In genomic region chr19:4089946-4090345, GRCh38 we compare ENCODE assay signal across 12 cellular contexts. TPM values are rescaled to one million over a fixed set of nuclear protein-coding genes. Genes with fewer than 3 reads are reported as not detected.
DNase-seq lines count a peak whose midpoint lies in the region; TF ChIP-seq lines count a peak whose summit lies in the region.
"Had no signal": no experiment of that assay in that cellular context is flagged by ENCODE, and none has a peak within 500 bp of the region (broad histone marks: within the 10 kb centered on the region; RNA-seq: fewer than 3 reads in every experiment).

No MANE protein-coding gene starts in this region.

- no peaks in the 10 kb centered on the region for H3K9me3 ChIP-seq in suprapubic skin

- H3K4me1 Mint-ChIP-seq in activated T-cell treated with anti-CD3 and anti-CD28 coated beads, Interleukin-2, amount 50 U/mL, for 24 hours (ENCODE audit: low read depth) = peaks cover 40% of the 10 kb centered on the region
- peaks cover 46 to 52% of the 10 kb centered on the region in 2 donors for H3K4me1 Mint-ChIP-seq in immature natural killer cell

- H3K9me3 Mint-ChIP-seq in activated T-cell treated with anti-CD3 and anti-CD28 coated beads, Interleukin-2, amount 50 U/mL, for 24 hours = no peaks in the 10 kb centered on the region
- H3K9me3 Mint-ChIP-seq in immature natural killer cell = no peaks in the 10 kb centered on the region

- no peaks in the 10 kb centered on the region for H3K27me3 ChIP-seq in suprapubic skin

- H3K4me1 ChIP-seq in suprapubic skin = peaks cover 6% of the 10 kb centered on the region

- no peaks in the 10 kb centered on the region for H3K27me3 Mint-ChIP-seq in activated T-cell treated with anti-CD3 and anti-CD28 coated beads, Interleukin-2, amount 50 U/mL, for 24 hours
- H3K27me3 Mint-ChIP-seq in immature natural killer cell (ENCODE audit: low read depth in 3 of 3) = peaks cover 19 to 24% (median 22%) of the 10 kb centered on the region in 3 donors

- H3K36me3 Mint-ChIP-seq in activated T-cell treated with anti-CD3 and anti-CD28 coated beads, Interleukin-2, amount 50 U/mL, for 24 hours (ENCODE audit: low read depth) = peaks cover 35% of the 10 kb centered on the region
- H3K36me3 Mint-ChIP-seq in immature natural killer cell = peaks cover 0 to 4% (median 4%) of the 10 kb centered on the region in 3 donors

- WGBS in suprapubic skin = 92% methylated on average over 14 of the region's 22 CpGs

- intact Hi-C loops in head of caudate nucleus (cut with DNase I) = no loop called here

- no peak for DNase-seq in activated T-cell treated with anti-CD3 and anti-CD28 coated beads, Interleukin-2, amount 50 U/mL, for 24 hours
- no peak for DNase-seq in activated T-cell treated with anti-CD3 and anti-CD28 coated beads, Interleukin-2, amount 50 U/mL, for 48 hours
- DNase-seq in SW480 (ENCODE audit: low spot score) = peak; percentile 29
- DNase-seq in immature natural killer cell = no peak
- no peak for DNase-seq in suprapubic skin (ENCODE audit: low spot score in 2 of 2)
- no peak for DNase-seq in NCI-H187 treated with DMSO at 0.1 percent for 48 hours (lab: John Stamatoyannopoulos, UW)
- DNase-seq in NCI-H1417 (lab: John Stamatoyannopoulos, UW) = no peak
- no peak for DNase-seq in head of caudate nucleus
- DNase-seq: NCI-H187, NCI-H69, right cardiac atrium, T1000 had no signal

- no peak for TF ChIP-seq CTCF in suprapubic skin (IDR thresholded peaks at IDR 0.05)

- peak overlapping the region; percentile 4 for H3K27ac ChIP-seq in suprapubic skin

- TF ChIP-seq POLR2A in suprapubic skin (IDR thresholded peaks at IDR 0.05) = no peak

- H3K27ac Mint-ChIP-seq in activated T-cell treated with anti-CD3 and anti-CD28 coated beads, Interleukin-2, amount 50 U/mL, for 24 hours = peak overlapping the region; percentile 92
- peak overlapping the region; percentile 92 to 98 (median 97) for H3K27ac Mint-ChIP-seq in immature natural killer cell

- H3K4me3 Mint-ChIP-seq in activated T-cell treated with anti-CD3 and anti-CD28 coated beads, Interleukin-2, amount 50 U/mL, for 24 hours = no peak overlapping the region
- peak overlapping the region; percentile 20 to 82 (median 77) for H3K4me3 Mint-ChIP-seq in immature natural killer cell

- peaks cover 45% of the 10 kb centered on the region for H3K36me3 ChIP-seq in suprapubic skin

- peak overlapping the region; percentile 13 for H3K4me3 ChIP-seq in suprapubic skin

- TF ChIP-seq EP300 in suprapubic skin (IDR thresholded peaks at IDR 0.05) = no peak

RNA-seq across cellular contexts. Expression of gene ZBTB7A, which starts 23.2 kb away (rescaled TPM):
- polyA plus RNA-seq in immature natural killer cell = 10 to 100 TPM; 10.2 to 62.3 (median 29.0) TPM
- total RNA-seq in suprapubic skin = 10 to 100 TPM; 60.3 to 94.2 (median 77.4) TPM

RNA-seq across cellular contexts. Expression of gene MAP2K2, which starts 34.0 kb away (rescaled TPM):
- 10 to 100 TPM; 75.5 to 96.0 (median 86.6) TPM for polyA plus RNA-seq in immature natural killer cell
- total RNA-seq in suprapubic skin = 100 to 1,000 TPM in 1 of 4 donors, 10 to 100 TPM in 3; 88.0 to 103 (median 95.0) TPM
